Comparison of ENCODE assay signal across 26 cellular contexts in genomic region chr2:85525567-85525966, GRCh38. TPM values are rescaled to one million over a fixed set of nuclear protein-coding genes. Genes with fewer than 3 reads are reported as not detected.
A peak's percentile ranks its signal among the peaks of the same experiment; 100 is the strongest.
DNase-seq lines count a peak whose midpoint lies in the region; ATAC-seq and TF ChIP-seq lines count a peak whose summit lies in the region.
"Had no signal": no experiment of that assay in that cellular context is flagged by ENCODE, and none has a peak within 500 bp of the region (broad histone marks: within the 10 kb centered on the region; RNA-seq: fewer than 3 reads in every experiment).

No MANE protein-coding gene starts in this region.

- POLR2A ChIA-PET in HEK293 (lab: Yijun Ruan, JAX): no interaction called here
- POLR2A ChIA-PET in PC-9 (lab: Charles Lee; ENCODE audit: unreplicated experiment): no interaction called here

- H3K9me2 ChIP-seq in PC-9 (ENCODE audit: insufficient read depth) (no peaks in the 10 kb centered on the region), GM23248 (ENCODE audit: insufficient read depth) (no peaks in the 10 kb centered on the region)

- no peak overlapping the region for H3K4ac ChIP-seq in mesendoderm (ENCODE audit: low read depth, low read length)

- peak overlapping the region; percentile 24; the same call in 1 of the 2 replicates for H3K4me2 ChIP-seq in PC-9
- H3K4me2 ChIP-seq in mesendoderm (ENCODE audit: low read length): no peak overlapping the region
- H3K4me2 ChIP-seq in GM23248 (ENCODE audit: unreplicated experiment): no peak overlapping the region
- H3K4me2 ChIP-seq: smooth muscle cell had no signal

- CTCF ChIA-PET in HEK293 (lab: Yijun Ruan, JAX) (no interaction called here), PC-9 (lab: Charles Lee) (no interaction called here)

- H3K79me1 ChIP-seq in mesendoderm (ENCODE audit: low read length): no peaks in the 10 kb centered on the region

- H2AFZ ChIP-seq in PC-9 (no peak overlapping the region), GM23248 (no peak overlapping the region)

- no peak overlapping the region for H4K5ac ChIP-seq in mesendoderm (ENCODE audit: low read length)

- H3K56ac ChIP-seq in mesendoderm (ENCODE audit: low read length): peak overlapping the region; percentile 59

- no peak overlapping the region for H4K8ac ChIP-seq in mesendoderm (ENCODE audit: low read depth, low read length)

- H3K9ac ChIP-seq in mesendoderm (ENCODE audit: low read length) (no peak overlapping the region), GM23248 (no peak overlapping the region)

- no peak overlapping the region for H2BK120ac ChIP-seq in mesendoderm (ENCODE audit: low read depth, low read length)

- no peak overlapping the region for H3K18ac ChIP-seq in mesendoderm (ENCODE audit: low read length)

- H3K36me3 Mint-ChIP-seq in activated T-helper 2 cell treated with anti-CD3 and anti-CD28 coated beads, Interferon-gamma antibody, Interleukin-2, Interleukin-4, amounts not matched to agents 10 μg/mL and 5 μg/mL and 100 μg/mL, durations not matched to agents 14 hours and 24 hours and 36 hours (ENCODE audit: low read depth): no peaks in the 10 kb centered on the region

- intact Hi-C loops in PC-9 (cut with micrococcal nuclease; ENCODE audit: unreplicated experiment): no loop called here
- intact Hi-C loops in activated T-helper 2 cell treated with anti-CD3 and anti-CD28 coated beads, Interferon-gamma antibody, Interleukin-2, Interleukin-4, amounts not matched to agents 10 μg/mL and 5 μg/mL and 100 μg/mL, durations not matched to agents 14 hours and 24 hours and 36 hours (cut with micrococcal nuclease): no loop called here

- no peaks in the 10 kb centered on the region for H3K9me3 Mint-ChIP-seq in activated T-helper 2 cell treated with anti-CD3 and anti-CD28 coated beads, Interferon-gamma antibody, Interleukin-2, Interleukin-4, amounts not matched to agents 10 μg/mL and 5 μg/mL and 100 μg/mL, durations not matched to agents 14 hours and 24 hours and 36 hours
- H3K9me3 Mint-ChIP-seq: activated CD4-positive, alpha-beta T cell treated with anti-CD3 and anti-CD28 coated beads, Interleukin-2, amount 10 ng/mL, durations not matched to agents 24 days and 14 days had no signal

- no peak overlapping the region for H2AK5ac ChIP-seq in mesendoderm (ENCODE audit: low read length)

- TF ChIP-seq CTCF in 22Rv1 (IDR thresholded peaks at IDR 0.05): no peak
- no peak for TF ChIP-seq CTCF in HEK293 (tag by site-specific recombination; IDR thresholded peaks at IDR 0.05)
- no peak for TF ChIP-seq CTCF in PC-9 (conservative IDR thresholded peaks at IDR 0.05)

- H3K27me3 ChIP-seq in PC-9 (ENCODE audit: insufficient read depth, low read depth): no peaks in the 10 kb centered on the region
- no peaks in the 10 kb centered on the region for H3K27me3 ChIP-seq in mesendoderm (ENCODE audit: insufficient read depth, low read length, poor library complexity)
- H3K27me3 ChIP-seq in GM23248 (replicated peaks; ENCODE audit: insufficient read depth): no peaks in the 10 kb centered on the region

- H2BK15ac ChIP-seq in mesendoderm (replicated peaks; ENCODE audit: low read depth): no peak overlapping the region

- H3K36me3 ChIP-seq in HEK293 (ENCODE audit: control insufficient read depth in 2 of 2, insufficient read depth in 1 of 2, low read length in 2 of 2) (no peaks in the 10 kb centered on the region), PC-9 (ENCODE audit: low read depth) (no peaks in the 10 kb centered on the region), mesendoderm (ENCODE audit: control insufficient read depth, insufficient read depth, low read length) (no peaks in the 10 kb centered on the region), GM23248 (ENCODE audit: low read depth) (no peaks in the 10 kb centered on the region)

- no peak overlapping the region for H3K4me3 Mint-ChIP-seq in activated T-helper 2 cell treated with anti-CD3 and anti-CD28 coated beads, Interferon-gamma antibody, Interleukin-2, Interleukin-4, amounts not matched to agents 10 μg/mL and 5 μg/mL and 100 μg/mL, durations not matched to agents 14 hours and 24 hours and 36 hours (ENCODE audit: low read depth)
- H3K4me3 Mint-ChIP-seq: activated CD4-positive, alpha-beta T cell treated with anti-CD3 and anti-CD28 coated beads, Interleukin-2, amount 10 ng/mL, durations not matched to agents 24 days and 14 days had no signal

- H3K27ac ChIP-seq in 22Rv1: peak overlapping the region; percentile 94
- no peak overlapping the region for H3K27ac ChIP-seq in HEK293 (ENCODE audit: extremely low read depth, low read depth, low read length)
- H3K27ac ChIP-seq in PC-9: no peak overlapping the region
- H3K27ac ChIP-seq in mesendoderm (ENCODE audit: low read depth, low read length): no peak overlapping the region
- H3K27ac ChIP-seq in GM23248: no peak overlapping the region
- H3K27ac ChIP-seq: RWPE1 had no signal

- peaks cover 9% of the 10 kb centered on the region for H3K4me1 Mint-ChIP-seq in activated T-helper 2 cell treated with anti-CD3 and anti-CD28 coated beads, Interferon-gamma antibody, Interleukin-2, Interleukin-4, amounts not matched to agents 10 μg/mL and 5 μg/mL and 100 μg/mL, durations not matched to agents 14 hours and 24 hours and 36 hours (ENCODE audit: low read depth)

- DNase-seq in PC-9: no peak
- DNase-seq in mesendoderm: no peak
- no peak for DNase-seq in activated T-helper 2 cell treated with anti-CD3 and anti-CD28 coated beads, Interferon-gamma antibody, Interleukin-2, Interleukin-4, amounts not matched to agents 10 μg/mL and 5 μg/mL and 100 μg/mL, durations not matched to agents 14 hours and 24 hours and 36 hours (ENCODE audit: low spot score)
- no peak for DNase-seq in GM23248
- DNase-seq: activated CD4-positive, alpha-beta T cell treated with anti-CD3 and anti-CD28 coated beads, Interleukin-2, amount 10 ng/mL, durations not matched to agents 24 days and 14 days; activated CD8-positive, alpha-beta memory T cell treated with anti-CD3 and anti-CD28 coated beads, Interleukin-2, amount 50 U/mL, for 4 hours; activated gamma-delta T cell treated with Interleukin-2 at 50 U/mL for 16 hours; amniotic stem cell; central memory CD4-positive, alpha-beta T cell; DMS79 treated with DMSO at 0.1 percent for 48 hours; effector CD4-positive, alpha-beta T cell; left cardiac atrium; midbrain; NCI-H146; NCI-H2227 treated with DMSO at 0.1 percent for 48 hours; stimulated activated CD4-positive, alpha-beta T cell treated with anti-CD3 and anti-CD28 coated beads, Interleukin-4, amount 100 ng/mL, for 24 hours; substantia nigra; SW 1271 had no signal

- H4K20me1 ChIP-seq in PC-9 (ENCODE audit: insufficient read depth) (no peaks in the 10 kb centered on the region), GM23248 (ENCODE audit: insufficient read depth) (no peaks in the 10 kb centered on the region)

- H3K4me1 ChIP-seq in HEK293 (ENCODE audit: control insufficient read depth, insufficient read depth, low read length) (peaks cover 14% of the 10 kb centered on the region), PC-9 (replicated peaks; ENCODE audit: insufficient read depth) (peaks cover 17% of the 10 kb centered on the region), mesendoderm (ENCODE audit: control insufficient read depth, low read depth, low read length) (peaks cover 6% of the 10 kb centered on the region), GM23248 (ENCODE audit: insufficient read depth) (no peaks in the 10 kb centered on the region)

- H3K23ac ChIP-seq in mesendoderm (ENCODE audit: low read length): no peak overlapping the region

- H3F3A ChIP-seq in PC-9 (ENCODE audit: insufficient read depth, low read depth): peaks cover 6% of the 10 kb centered on the region
- H3F3A ChIP-seq in GM23248 (ENCODE audit: insufficient read depth): no peaks in the 10 kb centered on the region

- no peak overlapping the region for H3K4me3 ChIP-seq in HEK293 (ENCODE audit: low read depth, low read length)
- H3K4me3 ChIP-seq in PC-9: no peak overlapping the region
- no peak overlapping the region for H3K4me3 ChIP-seq in mesendoderm (ENCODE audit: low read length)
- no peak overlapping the region for H3K4me3 ChIP-seq in GM23248
- H3K4me3 ChIP-seq: smooth muscle cell had no signal

- BruUV-seq in PC-9 (replicated peaks; lab: Mats Ljungman, UMichigan): no TSS peak

- H3K27ac Mint-ChIP-seq in activated T-helper 2 cell treated with anti-CD3 and anti-CD28 coated beads, Interferon-gamma antibody, Interleukin-2, Interleukin-4, amounts not matched to agents 10 μg/mL and 5 μg/mL and 100 μg/mL, durations not matched to agents 14 hours and 24 hours and 36 hours: no peak overlapping the region
- H3K27ac Mint-ChIP-seq: activated CD4-positive, alpha-beta T cell treated with anti-CD3 and anti-CD28 coated beads, Interleukin-2, amount 10 ng/mL, durations not matched to agents 24 days and 14 days had no signal

- ATAC-seq in HG03095 (IDR thresholded peaks at IDR 0.05; ENCODE audit: unreplicated experiment) (no peak), GM21529 (IDR thresholded peaks at IDR 0.05; ENCODE audit: unreplicated experiment) (no peak)
- ATAC-seq: esophagus mucosa, left cardiac atrium had no signal

- H3K79me2 ChIP-seq in PC-9 (ENCODE audit: low read depth) (no peaks in the 10 kb centered on the region), mesendoderm (ENCODE audit: control insufficient read depth, insufficient read depth, low read length) (no peaks in the 10 kb centered on the region), GM23248 (ENCODE audit: insufficient read depth) (no peaks in the 10 kb centered on the region)

- no CpG with 5 or more reads among the region's 4 CpGs for WGBS in mesendoderm (ENCODE audit: extremely low coverage, insufficient coverage, low lambda C conversion rate)
- 81 to 84% methylated on average over 4 of the region's 4 CpGs for WGBS in GM23248 (ENCODE audit: low coverage in 1 of 2, low lambda C conversion rate in 2 of 2, missing lambda C conversion rate in 2 of 2), 2 experiments

- no peak overlapping the region for H2BK5ac ChIP-seq in mesendoderm (ENCODE audit: low read length)

- peaks cover 24% of the 10 kb centered on the region for H3K27me3 Mint-ChIP-seq in activated T-helper 2 cell treated with anti-CD3 and anti-CD28 coated beads, Interferon-gamma antibody, Interleukin-2, Interleukin-4, amounts not matched to agents 10 μg/mL and 5 μg/mL and 100 μg/mL, durations not matched to agents 14 hours and 24 hours and 36 hours (ENCODE audit: low read depth)

- H3K9me3 ChIP-seq in HEK293 (ENCODE audit: control insufficient read depth, insufficient read depth, low read depth, low read length): no peaks in the 10 kb centered on the region
- no peaks in the 10 kb centered on the region for H3K9me3 ChIP-seq in PC-9 (ENCODE audit: insufficient read depth, low read depth)
- H3K9me3 ChIP-seq in GM23248 (ENCODE audit: low read depth): no peaks in the 10 kb centered on the region

- in situ Hi-C loops in GM23248 (cut with MboI): no loop called here

RNA-seq across cellular contexts. Expression of gene MAT2A, which starts 13.4 kb away (rescaled TPM):
- total RNA-seq in PC-9 (2021): 169 and 206 TPM in 2 replicates
- 303 TPM for polyA plus RNA-seq in mesendoderm (2013, experiment 1 of 2)
- polyA plus RNA-seq in mesendoderm (2013, experiment 2 of 2): 306 TPM
- 395 and 403 TPM in 2 replicates for total RNA-seq in activated T-helper 2 cell treated with anti-CD3 and anti-CD28 coated beads, Interferon-gamma antibody, Interleukin-2, Interleukin-4, amounts not matched to agents 10 μg/mL and 5 μg/mL and 100 μg/mL, durations not matched to agents 14 hours and 24 hours and 36 hours
- total RNA-seq in GM23248 (2014; rRNA removed; shearing (Covaris generic)): 104 and 125 TPM in 2 replicates
- polyA plus RNA-seq in GM23248 (2016; fragmentation: Nextera tagmentation; extraction: Ambion mirVana): 193 and 217 TPM in 2 replicates

RNA-seq across cellular contexts. Expression of gene GGCX, which starts 35.7 kb away (rescaled TPM):
- total RNA-seq in PC-9 (2021): 30.2 and 30.6 TPM in 2 replicates
- 34.1 TPM for polyA plus RNA-seq in mesendoderm (2013, experiment 1 of 2)
- 32.9 TPM for polyA plus RNA-seq in mesendoderm (2013, experiment 2 of 2)
- 25.1 and 27.0 TPM in 2 replicates for total RNA-seq in activated T-helper 2 cell treated with anti-CD3 and anti-CD28 coated beads, Interferon-gamma antibody, Interleukin-2, Interleukin-4, amounts not matched to agents 10 μg/mL and 5 μg/mL and 100 μg/mL, durations not matched to agents 14 hours and 24 hours and 36 hours
- total RNA-seq in GM23248 (2014; rRNA removed; shearing (Covaris generic)): 74.7 and 81.3 TPM in 2 replicates
- polyA plus RNA-seq in GM23248 (2016; fragmentation: Nextera tagmentation; extraction: Ambion mirVana): 62.7 and 65.4 TPM in 2 replicates

RNA-seq across cellular contexts. Expression of gene VAMP8, which starts 51.8 kb away (rescaled TPM):
- total RNA-seq in PC-9 (2021): 91.9 and 124 TPM in 2 replicates
- polyA plus RNA-seq in mesendoderm (2013, experiment 1 of 2): 229 TPM
- polyA plus RNA-seq in mesendoderm (2013, experiment 2 of 2): 225 TPM
- total RNA-seq in activated T-helper 2 cell treated with anti-CD3 and anti-CD28 coated beads, Interferon-gamma antibody, Interleukin-2, Interleukin-4, amounts not matched to agents 10 μg/mL and 5 μg/mL and 100 μg/mL, durations not matched to agents 14 hours and 24 hours and 36 hours: 99.7 and 101 TPM in 2 replicates
- total RNA-seq in GM23248 (2014; rRNA removed; shearing (Covaris generic)): 1.7 TPM in 1 of 2 replicates, not detected in the other
- polyA plus RNA-seq in GM23248 (2016; fragmentation: Nextera tagmentation; extraction: Ambion mirVana): 1.0 and 1.2 TPM in 2 replicates
- polyA plus RNA-seq: neural cell had no signal

RNA-seq across cellular contexts. Expression of gene VAMP5, which starts 58.7 kb away (rescaled TPM):
- 7.2 and 7.4 TPM in 2 replicates for total RNA-seq in PC-9 (2021)
- polyA plus RNA-seq in mesendoderm (2013, experiment 1 of 2): 15.9 TPM
- polyA plus RNA-seq in mesendoderm (2013, experiment 2 of 2): 14.8 TPM
- 41.0 and 41.3 TPM in 2 replicates for total RNA-seq in activated T-helper 2 cell treated with anti-CD3 and anti-CD28 coated beads, Interferon-gamma antibody, Interleukin-2, Interleukin-4, amounts not matched to agents 10 μg/mL and 5 μg/mL and 100 μg/mL, durations not matched to agents 14 hours and 24 hours and 36 hours
- total RNA-seq in GM23248 (2014; rRNA removed; shearing (Covaris generic)): 50.3 and 59.0 TPM in 2 replicates
- polyA plus RNA-seq in GM23248 (2016; fragmentation: Nextera tagmentation; extraction: Ambion mirVana): 287 and 289 TPM in 2 replicates
- polyA plus RNA-seq: neural cell had no signal

Comparison
In these comparisons a context has a peak if more than half of its experiments do, and no peak if none do; other contexts are left out.
1. RNA of gene VAMP8, which starts 51.8 kb away (total RNA-seq): 91.9 to 124 TPM in PC-9 and 99.7 to 101 TPM in activated T-helper 2 cell treated with anti-CD3 and anti-CD28 coated beads, Interferon-gamma antibody, Interleukin-2, Interleukin-4, amounts not matched to agents 10 μg/mL and 5 μg/mL and 100 μg/mL, durations not matched to agents 14 hours and 24 hours and 36 hours; 1.7 TPM in GM23248; every median in the first group is over 10 times any median in the second.